In the genomic region with DNA sequence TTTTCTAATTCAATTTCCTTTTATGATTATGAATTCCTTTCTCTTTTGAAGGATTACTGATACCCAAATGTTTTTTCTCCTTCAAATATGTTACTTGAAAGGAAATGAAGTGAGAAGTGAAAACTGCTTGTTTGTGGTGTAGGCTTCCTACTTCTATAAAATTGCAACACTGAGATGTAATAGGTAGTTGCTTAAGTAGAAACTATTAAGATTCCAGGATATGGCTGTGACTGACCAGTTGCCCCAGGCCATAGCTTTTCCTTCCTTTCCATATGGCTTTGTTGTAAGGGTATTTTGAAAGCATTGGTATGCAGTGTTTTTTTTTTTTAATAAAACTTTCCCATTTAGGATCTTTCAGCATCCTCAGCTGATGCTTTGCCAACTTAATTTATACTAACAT, we compare ENCODE assay signal across 1 cellular context.
TF ChIP-seq lines count a peak whose summit lies in the region.

No MANE protein-coding gene starts in this region.

TF ChIP-seq in HepG2, 621 proteins besides CTCF, POLR2A, EP300 and RAD21:
- no peak for TF ChIP-seq TRIM24 (CRISPR knock-in tag; IDR thresholded peaks at IDR 0.05)
- TF ChIP-seq NAIF1 (CRISPR knock-in tag; IDR thresholded peaks at IDR 0.05; ENCODE audit: borderline replicate concordance), result no peak
- TF ChIP-seq, protein P1, sequence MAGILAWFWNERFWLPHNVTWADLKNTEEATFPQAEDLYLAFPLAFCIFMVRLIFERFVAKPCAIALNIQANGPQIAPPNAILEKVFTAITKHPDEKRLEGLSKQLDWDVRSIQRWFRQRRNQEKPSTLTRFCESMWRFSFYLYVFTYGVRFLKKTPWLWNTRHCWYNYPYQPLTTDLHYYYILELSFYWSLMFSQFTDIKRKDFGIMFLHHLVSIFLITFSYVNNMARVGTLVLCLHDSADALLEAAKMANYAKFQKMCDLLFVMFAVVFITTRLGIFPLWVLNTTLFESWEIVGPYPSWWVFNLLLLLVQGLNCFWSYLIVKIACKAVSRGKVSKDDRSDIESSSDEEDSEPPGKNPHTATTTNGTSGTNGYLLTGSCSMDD (CRISPR knock-in tag; IDR thresholded peaks at IDR 0.05), result no peak
- no peak for TF ChIP-seq SNRNP70 (IDR thresholded peaks at IDR 0.05; ENCODE audit: low read depth, low read length)
- no peak for TF ChIP-seq MBD4 (IDR thresholded peaks at IDR 0.05; ENCODE audit: borderline replicate concordance, low read length)
